15 cellular contexts compared by ENCODE assay signal in the genomic region with DNA sequence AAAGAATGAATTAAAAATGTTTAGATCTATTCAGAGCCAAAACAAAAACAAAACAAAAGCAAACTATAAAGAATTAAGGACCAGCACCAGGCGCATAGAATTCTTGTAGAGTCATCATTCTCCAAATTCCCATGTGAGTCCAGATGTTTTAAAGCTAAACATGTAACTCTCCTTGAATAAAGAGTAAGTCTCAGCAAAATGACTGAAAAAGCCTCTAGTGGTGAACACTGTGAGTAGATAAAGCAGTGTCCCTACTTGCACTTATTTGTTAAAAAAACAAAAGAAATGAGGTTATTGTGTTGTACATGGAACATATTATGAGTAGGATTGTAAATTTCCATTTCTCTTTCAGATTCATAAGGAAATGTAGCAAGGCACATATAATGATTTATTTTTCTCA. TPM values are rescaled to one million over a fixed set of nuclear protein-coding genes. Genes with fewer than 3 reads are reported as not detected.
DNase-seq lines count a peak whose midpoint lies in the region; ATAC-seq and TF ChIP-seq lines count a peak whose summit lies in the region.
"Had no signal": no experiment of that assay in that cellular context is flagged by ENCODE, and none has a peak within 500 bp of the region (broad histone marks: within the 10 kb centered on the region; RNA-seq: fewer than 3 reads in every experiment).

No MANE protein-coding gene starts in this region.

- no peak for ATAC-seq in HG02623 (IDR thresholded peaks at IDR 0.05; ENCODE audit: unreplicated experiment)
- ATAC-seq in GM18511 (IDR thresholded peaks at IDR 0.05; ENCODE audit: unreplicated experiment), result no peak
- no peak for ATAC-seq in activated CD4-positive, CD25-positive, alpha-beta regulatory T cell treated with anti-CD3 and anti-CD28 coated beads, Interleukin-2, amount 50 U/mL, for 24 hours
- ATAC-seq: activated T-cell treated with anti-CD3 and anti-CD28 coated beads, Interleukin-2, amount 50 U/mL, for 72 hours had no signal

- H3K4me3 ChIP-seq in HEK293 (ENCODE audit: low read depth, low read length) (no peak overlapping the region), WI38 (ENCODE audit: low read depth, low read length) (no peak overlapping the region), fibroblast of villous mesenchyme (ENCODE audit: low read depth, low read length) (no peak overlapping the region)

- H3K36me3 ChIP-seq in HEK293 (ENCODE audit: control insufficient read depth in 2 of 2, insufficient read depth in 1 of 2, low read length in 2 of 2), result peaks cover 56 to 57% of the 10 kb centered on the region in 2 experiments

- no peaks in the 10 kb centered on the region for H3K9me3 ChIP-seq in HEK293 (ENCODE audit: control insufficient read depth, insufficient read depth, low read depth, low read length)

- no peaks in the 10 kb centered on the region for H3K4me1 ChIP-seq in HEK293 (ENCODE audit: control insufficient read depth, insufficient read depth, low read length)

- peak; percentile 44 for DNase-seq in fibroblast of villous mesenchyme (ENCODE audit: low read depth)
- no peak for DNase-seq in HK-2 (ENCODE audit: unreplicated experiment)
- DNase-seq: activated CD4-positive, alpha-beta T cell treated with anti-CD3 and anti-CD28 coated beads, Interleukin-2, amount 50 U/mL, for 1 hour; activated T-cell treated with anti-CD3 and anti-CD28 coated beads, Interleukin-2, amount 50 U/mL, for 72 hours; CD8-positive, alpha-beta memory T cell; NCI-H1694; NCI-H510A treated with DMSO at 0.1 percent for 48 hours; posterior cingulate gyrus had no signal

- TF ChIP-seq CTCF in C4-2B (conservative IDR thresholded peaks at IDR 0.05) (peak; percentile 18), HEK293 (tag by site-specific recombination; IDR thresholded peaks at IDR 0.05) (no peak), WI38 (IDR thresholded peaks at IDR 0.05; ENCODE audit: low read depth, low read length) (peak; percentile 17; the same call in 1 of the 2 replicates), fibroblast of villous mesenchyme (IDR thresholded peaks at IDR 0.05; ENCODE audit: insufficient read depth, low read depth, low read length) (peak; percentile 31)

- POLR2A ChIA-PET in HEK293 (lab: Yijun Ruan, JAX), result no interaction called here

- CTCF ChIA-PET in HEK293 (lab: Yijun Ruan, JAX), result interaction anchor here (0.8 to 1.0 kb wide), 3 partner anchors 16 to 20 kb away, joined by 4 to 6 read pairs (median 5); no protein-coding TSS in a partner anchor

- no peak overlapping the region for H3K27ac ChIP-seq in C4-2B
- no peak overlapping the region for H3K27ac ChIP-seq in HEK293 (ENCODE audit: extremely low read depth, low read depth, low read length)
- H3K27ac ChIP-seq: HL-60 had no signal

TF ChIP-seq in HEK293, 187 proteins besides CTCF, POLR2A, EP300 and RAD21:
- TF ChIP-seq ZNF518A (tag by site-specific recombination; conservative IDR thresholded peaks at IDR 0.05; ENCODE audit: low read depth), result no peak
- TF ChIP-seq OVOL3 (tag by site-specific recombination; IDR thresholded peaks at IDR 0.05), result no peak
- no peak for TF ChIP-seq ZNF221 (tag by site-specific recombination; IDR thresholded peaks at IDR 0.05; ENCODE audit: borderline replicate concordance)
- TF ChIP-seq PRDM1 (tag by site-specific recombination; IDR thresholded peaks at IDR 0.05), result 0 out of 2 replicates have a peak, but pooled peaks have one; percentile 10

RNA-seq across cellular contexts. Expression of gene NNT, which starts 44.0 kb away (rescaled TPM):
- total RNA-seq in fibroblast of villous mesenchyme, result 58.6 and 80.3 TPM in 2 replicates
